Comparison of ENCODE assay signal across 11 cellular contexts in the genomic region with DNA sequence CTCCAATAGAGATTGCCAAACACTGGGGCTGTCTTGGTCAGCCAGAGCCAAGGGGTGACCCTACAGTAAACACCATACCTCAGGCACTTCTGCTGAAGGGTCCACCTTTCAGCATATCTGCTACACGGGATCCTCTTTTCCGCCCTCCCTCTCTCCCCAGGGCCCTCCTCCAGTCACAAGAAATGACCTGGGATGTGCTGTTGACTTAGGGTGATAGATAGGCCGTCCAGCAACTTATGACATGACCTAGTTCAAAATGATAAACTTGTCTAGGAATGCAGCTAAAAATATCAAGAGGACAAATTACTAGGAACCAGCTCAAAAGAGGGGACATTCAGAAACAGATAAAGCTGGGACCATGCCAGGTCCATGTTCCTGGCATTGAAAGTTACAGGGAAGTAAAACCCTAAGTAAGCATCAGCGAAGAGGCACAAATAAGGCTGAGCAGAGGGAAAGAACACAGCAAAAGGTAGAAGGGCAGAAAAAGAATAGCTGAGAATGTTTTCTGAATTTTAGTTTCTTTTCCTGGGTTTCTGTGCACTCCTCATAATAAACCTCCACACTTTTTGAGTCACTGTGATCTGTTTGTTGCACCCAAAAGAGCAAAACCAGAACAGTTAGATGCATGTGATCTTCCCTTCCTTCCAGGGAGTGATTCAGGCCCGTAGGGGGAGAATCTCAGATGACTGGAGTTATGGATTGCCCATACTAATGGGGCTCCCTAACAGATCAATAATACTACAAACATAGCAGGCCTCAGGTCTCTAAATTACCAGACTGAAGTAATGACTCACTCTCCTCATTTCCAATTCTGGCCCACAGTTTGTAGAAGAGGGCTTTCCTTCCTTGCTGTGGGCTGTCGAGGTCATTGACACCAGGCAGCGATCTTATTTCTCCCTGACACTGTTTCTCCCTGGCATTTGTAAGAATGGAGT. TPM values are rescaled to one million over a fixed set of nuclear protein-coding genes. Genes with fewer than 3 reads are reported as not detected.
DNase-seq lines count a peak whose midpoint lies in the region; ATAC-seq and TF ChIP-seq lines count a peak whose summit lies in the region.
"Had no signal": no experiment of that assay in that cellular context is flagged by ENCODE, and none has a peak within 500 bp of the region (broad histone marks: within the 10 kb centered on the region; RNA-seq: fewer than 3 reads in every experiment).

No MANE protein-coding gene starts in this region.

- WGBS in adrenal gland, 4 donors = 22 to 41% (median 36%) methylated on average over 7 of the region's 7 CpGs

- no peaks in the 10 kb centered on the region for H3K36me3 ChIP-seq in adrenal gland (replicated peaks in 1 of 2)

- peak overlapping the region in 4 of 5 donors; percentile 19 to 87 (median 82) for H3K27ac ChIP-seq in adrenal gland

- peaks cover 24 to 44% of the 10 kb centered on the region in 2 donors for H3K4me1 ChIP-seq in adrenal gland (replicated peaks in 1 of 2)

- no peak overlapping the region for H3K4me3 Mint-ChIP-seq in nephron
- H3K4me3 Mint-ChIP-seq in type B pancreatic cell = no peak overlapping the region
- H3K4me3 Mint-ChIP-seq: CD4-positive, CD25-positive, alpha-beta regulatory T cell had no signal

- intact Hi-C loops in adrenal gland (cut with DNase I) = loop anchor here in 1 of 2 donors (10.0 kb wide), 1 partner anchor 214 kb away; no protein-coding TSS in a partner anchor

- H3K27ac Mint-ChIP-seq in nephron (peak overlapping the region in 2 of 3 experiments; percentile 17 to 33), type B pancreatic cell (peak overlapping the region; percentile 35)

- H3K4me3 ChIP-seq in adrenal gland = no peak overlapping the region

- H3K4me1 Mint-ChIP-seq in nephron (peaks cover 42% of the 10 kb centered on the region), type B pancreatic cell (ENCODE audit: unreplicated experiment) (peaks cover 28% of the 10 kb centered on the region)
- H3K4me1 Mint-ChIP-seq: CD4-positive, CD25-positive, alpha-beta regulatory T cell had no signal

- DNase-seq in adrenal gland = peak; percentile 61 to 90 (median 67)
- peak; percentile 28 for DNase-seq in globus pallidus (ENCODE audit: low spot score)
- no peak for DNase-seq in type B pancreatic cell (ENCODE audit: extremely low spot score, unreplicated experiment)
- no peak for DNase-seq in NCI-H524 (lab: John Stamatoyannopoulos, UW)
- no peak for DNase-seq in DMS53 treated with DMSO at 0.1 percent for 48 hours (lab: John Stamatoyannopoulos, UW; ENCODE audit: unreplicated experiment)
- DNase-seq in NCI-H2227 treated with DMSO at 0.1 percent for 48 hours (lab: John Stamatoyannopoulos, UW) = no peak
- DNase-seq: CD4-positive, CD25-positive, alpha-beta regulatory T cell; NCI-H446; T-helper 9 cell had no signal

- TF ChIP-seq CTCF in adrenal gland (IDR thresholded peaks at IDR 0.05) = no peak
- TF ChIP-seq CTCF in nephron (IDR thresholded peaks at IDR 0.05; ENCODE audit: unreplicated experiment in 3 of 3) = no peak
- TF ChIP-seq CTCF in type B pancreatic cell (conservative IDR thresholded peaks at IDR 0.05) = no peak

- H3K9me3 Mint-ChIP-seq in nephron (no peaks in the 10 kb centered on the region), type B pancreatic cell (no peaks in the 10 kb centered on the region)

- no peak for TF ChIP-seq POLR2A in adrenal gland (IDR thresholded peaks at IDR 0.05)

- H3K27me3 Mint-ChIP-seq in nephron (ENCODE audit: low read depth) (peaks cover 4% of the 10 kb centered on the region), type B pancreatic cell (no peaks in the 10 kb centered on the region)

- H3K9me3 ChIP-seq in adrenal gland (replicated peaks in 1 of 3) = no peaks in the 10 kb centered on the region

- no peak for ATAC-seq in GM21390 (IDR thresholded peaks at IDR 0.05; ENCODE audit: unreplicated experiment)

- no peaks in the 10 kb centered on the region for H3K36me3 Mint-ChIP-seq in nephron (ENCODE audit: low read depth)
- no peaks in the 10 kb centered on the region for H3K36me3 Mint-ChIP-seq in type B pancreatic cell
- H3K36me3 Mint-ChIP-seq: CD4-positive, CD25-positive, alpha-beta regulatory T cell had no signal

- H3K27me3 ChIP-seq in adrenal gland = no peaks in the 10 kb centered on the region

RNA-seq across cellular contexts. Expression of gene F3, which starts 48.9 kb away (rescaled TPM):
- 10 to 100 TPM; 11.8 to 38.9 (median 21.5) TPM for total RNA-seq in adrenal gland
- 10 to 100 TPM; 26.0 to 50.9 (median 34.3) TPM for polyA plus RNA-seq in adrenal gland
- total RNA-seq in type B pancreatic cell (ENCODE audit: low replicate concordance) = 102 and 207 TPM in 2 replicates
- total RNA-seq: CD4-positive, CD25-positive, alpha-beta regulatory T cell had no signal
- polyA plus RNA-seq: CD4-positive, CD25-positive, alpha-beta regulatory T cell had no signal

Comparison
In these comparisons a context has a peak if more than half of its experiments do, and no peak if none do; other contexts are left out.
1. DNase-seq: peak in adrenal gland (7 of 7) and globus pallidus (single experiment); none in type B pancreatic cell (single experiment), NCI-H524 (0 of 2), DMS53 treated with DMSO at 0.1 percent for 48 hours (single experiment) and NCI-H2227 treated with DMSO at 0.1 percent for 48 hours (single experiment).